Comparison of ENCODE assay signal across 35 cellular contexts in the genomic region with DNA sequence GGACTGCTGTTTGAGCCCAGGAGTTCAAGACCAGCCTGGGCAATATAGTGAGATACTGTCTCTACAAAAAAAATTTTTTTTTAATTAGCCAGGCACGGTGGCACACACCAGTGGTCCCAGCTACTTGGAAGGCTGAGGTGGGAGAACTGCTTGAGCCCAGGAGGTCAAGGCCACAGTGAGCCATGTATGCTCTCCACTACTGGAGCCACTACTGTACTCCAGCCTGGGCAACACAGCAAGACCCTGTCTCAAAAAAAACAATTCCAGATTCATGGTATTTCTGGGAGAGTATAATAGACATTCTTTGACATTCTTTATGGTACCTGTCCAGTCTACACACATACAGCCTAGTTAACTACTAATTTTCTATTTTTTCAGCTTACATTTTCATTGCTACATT.
"Had no signal": no experiment of that assay in that cellular context is flagged by ENCODE, and none has a peak within 500 bp of the region (broad histone marks: within the 10 kb centered on the region; RNA-seq: fewer than 3 reads in every experiment).

No MANE protein-coding gene starts in this region.

- H3K36me3 ChIP-seq: MG63 had no signal

- H3K9me3 ChIP-seq: MG63 had no signal

- H3K27me3 ChIP-seq: MG63 had no signal

- H3K4me2 ChIP-seq: KMS-11 had no signal

- H3K27ac ChIP-seq: KMS-11 had no signal

- H3K4me3 ChIP-seq: MG63 had no signal

- H3K9ac ChIP-seq: KMS-11 had no signal

- DNase-seq: Karpas-422, Kasumi-1, MG63, MM.1S, MV-4-11, NCI-H1048, NCI-H1092, NCI-H1092 treated with DMSO at 0.1 percent for 48 hours, NCI-H1105, NCI-H1105 treated with DMSO at 0.1 percent for 48 hours, NCI-H1417, NCI-H1417 treated with DMSO at 0.1 percent for 48 hours, NCI-H1436, NCI-H1436 treated with DMSO at 0.1 percent for 48 hours, NCI-H146, NCI-H1694, NCI-H1694 treated with DMSO at 0.1 percent for 48 hours, NCI-H187, NCI-H187 treated with DMSO at 0.1 percent for 48 hours, NCI-H1930, NCI-H2029, NCI-H2029 treated with DMSO at 0.1 percent for 48 hours, NCI-H2081, NCI-H2081 treated with DMSO at 0.1 percent for 48 hours, NCI-H2107, NCI-H2171, NCI-H2171 treated with DMSO at 0.1 percent for 48 hours, NCI-H2227 treated with DMSO at 0.1 percent for 48 hours, NCI-H226, NCI-H345, NCI-H446, NCI-H446 treated with DMSO at 0.1 percent for 48 hours, NCI-H510A, NCI-H510A treated with DMSO at 0.1 percent for 48 hours had no signal
